In the genomic region with DNA sequence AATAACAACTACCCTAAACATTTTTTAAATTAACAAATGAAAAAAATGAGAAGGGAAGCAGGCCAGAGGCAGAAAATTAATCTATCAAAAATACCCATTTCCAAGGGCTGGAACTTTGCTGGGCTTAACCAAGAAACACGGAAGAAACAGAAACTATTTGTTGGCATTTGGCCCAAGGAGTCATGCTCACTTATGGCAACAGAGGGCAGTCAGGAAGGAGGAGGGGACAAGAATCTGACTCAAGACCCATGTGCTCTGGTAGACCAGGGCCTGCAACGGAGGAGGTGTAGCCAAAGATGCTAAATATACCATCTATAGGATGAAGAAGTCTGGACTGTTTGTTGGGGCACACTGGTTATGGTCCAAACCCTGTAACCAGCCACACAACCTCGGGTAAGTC, we compare ENCODE assay signal across 15 cellular contexts.
A peak's percentile ranks its signal among the peaks of the same experiment; 100 is the strongest.
DNase-seq lines count a peak whose midpoint lies in the region; ATAC-seq, FAIRE-seq and TF ChIP-seq lines count a peak whose summit lies in the region.
"Had no signal": no experiment of that assay in that cellular context is flagged by ENCODE, and none has a peak within 500 bp of the region (broad histone marks: within the 10 kb centered on the region; RNA-seq: fewer than 3 reads in every experiment).

No MANE protein-coding gene starts in this region.

- no peak for FAIRE-seq in astrocyte (lab: Jason Lieb, UNC)
- FAIRE-seq: GM12891 had no signal

- no peaks in the 10 kb centered on the region for H3K9me3 Mint-ChIP-seq in astrocyte (ENCODE audit: unreplicated experiment)
- no peaks in the 10 kb centered on the region for H3K9me3 Mint-ChIP-seq in activated T-helper 2 cell treated with anti-CD3 and anti-CD28 coated beads, Interferon-gamma antibody, Interleukin-2, Interleukin-4, amounts not matched to agents 10 μg/mL and 5 μg/mL and 100 μg/mL, durations not matched to agents 14 hours and 24 hours and 36 hours
- H3K9me3 Mint-ChIP-seq: CD4-positive, alpha-beta T cell; naive thymus-derived CD8-positive, alpha-beta T cell; T-helper 2 cell treated with Interferon-gamma antibody and Interleukin-4, amounts not matched to agents 5 μg/mL and 100 μg/mL, for 36 hours had no signal

- TF ChIP-seq CTCF in AG04450 (IDR thresholded peaks at IDR 0.05; ENCODE audit: low read depth, low read length) (no peak), astrocyte (IDR thresholded peaks at IDR 0.05; ENCODE audit: insufficient read depth, low read depth, low read length) (no peak)

- peak overlapping the region; percentile 10 for H3K4me2 ChIP-seq in astrocyte (ENCODE audit: low read length)

- no peak overlapping the region for H3K27ac Mint-ChIP-seq in astrocyte (ENCODE audit: unreplicated experiment)
- no peak overlapping the region for H3K27ac Mint-ChIP-seq in activated T-helper 2 cell treated with anti-CD3 and anti-CD28 coated beads, Interferon-gamma antibody, Interleukin-2, Interleukin-4, amounts not matched to agents 10 μg/mL and 5 μg/mL and 100 μg/mL, durations not matched to agents 14 hours and 24 hours and 36 hours
- H3K27ac Mint-ChIP-seq: CD4-positive, alpha-beta T cell; stimulated activated naive B cell treated with anti-CD40 and anti-IgM and Interleukin-4, amounts not matched to agents 10 μg/mL and 1 μg/mL and 100 μg/mL, for 72 hours; T-helper 2 cell treated with Interferon-gamma antibody and Interleukin-4, amounts not matched to agents 5 μg/mL and 100 μg/mL, for 36 hours had no signal

- H3K27ac ChIP-seq in AG04450 (ENCODE audit: low read depth, low read length), result no peak overlapping the region
- no peak overlapping the region for H3K27ac ChIP-seq in astrocyte (ENCODE audit: low read depth, low read length)

- no peak overlapping the region for H3K9ac ChIP-seq in astrocyte (ENCODE audit: low read length)

- H3K4me1 Mint-ChIP-seq in astrocyte (ENCODE audit: low read depth, unreplicated experiment), result peaks cover 14% of the 10 kb centered on the region
- H3K4me1 Mint-ChIP-seq in activated T-helper 2 cell treated with anti-CD3 and anti-CD28 coated beads, Interferon-gamma antibody, Interleukin-2, Interleukin-4, amounts not matched to agents 10 μg/mL and 5 μg/mL and 100 μg/mL, durations not matched to agents 14 hours and 24 hours and 36 hours (ENCODE audit: low read depth), result peaks cover 37% of the 10 kb centered on the region

- CTCF ChIA-PET in AG04450 (lab: Charles Lee), result no interaction called here

- no peaks in the 10 kb centered on the region for H3K27me3 Mint-ChIP-seq in astrocyte (ENCODE audit: low read depth, unreplicated experiment)
- H3K27me3 Mint-ChIP-seq in activated T-helper 2 cell treated with anti-CD3 and anti-CD28 coated beads, Interferon-gamma antibody, Interleukin-2, Interleukin-4, amounts not matched to agents 10 μg/mL and 5 μg/mL and 100 μg/mL, durations not matched to agents 14 hours and 24 hours and 36 hours (ENCODE audit: low read depth), result no peaks in the 10 kb centered on the region
- H3K27me3 Mint-ChIP-seq: CD4-positive, alpha-beta T cell; naive thymus-derived CD8-positive, alpha-beta T cell; stimulated activated naive B cell treated with anti-CD40 and anti-IgM and Interleukin-4, amounts not matched to agents 10 μg/mL and 1 μg/mL and 100 μg/mL, for 72 hours had no signal

- no peak for ATAC-seq in HG02852 (IDR thresholded peaks at IDR 0.05; ENCODE audit: unreplicated experiment)
- no peak for ATAC-seq in HG02588 (IDR thresholded peaks at IDR 0.05; ENCODE audit: unreplicated experiment)
- ATAC-seq: naive thymus-derived CD8-positive, alpha-beta T cell; stimulated activated naive B cell treated with anti-CD40 and anti-IgM and Interleukin-4, amounts not matched to agents 10 μg/mL and 1 μg/mL and 100 μg/mL, for 72 hours had no signal

- POLR2A ChIA-PET in AG04450 (lab: Yijun Ruan, JAX), result no interaction called here

- no peaks in the 10 kb centered on the region for H3K27me3 ChIP-seq in AG04450 (ENCODE audit: control insufficient read depth, insufficient read depth, low read length)
- no peaks in the 10 kb centered on the region for H3K27me3 ChIP-seq in astrocyte (ENCODE audit: insufficient read depth, low read length)

- no peaks in the 10 kb centered on the region for H3K36me3 ChIP-seq in astrocyte (ENCODE audit: insufficient read depth, low read length)

- no peaks in the 10 kb centered on the region for H3K9me3 ChIP-seq in AG04450 (ENCODE audit: control insufficient read depth, insufficient read depth, low read length)
- no peaks in the 10 kb centered on the region for H3K9me3 ChIP-seq in astrocyte (ENCODE audit: insufficient read depth, low read depth, low read length)

- H3K4me3 ChIP-seq in AG04450 (ENCODE audit: low read depth, low read length) (no peak overlapping the region), astrocyte (ENCODE audit: insufficient read depth, low read depth, low read length) (no peak overlapping the region)

- H3K36me3 Mint-ChIP-seq in astrocyte (ENCODE audit: low read depth, unreplicated experiment), result no peaks in the 10 kb centered on the region
- no peaks in the 10 kb centered on the region for H3K36me3 Mint-ChIP-seq in activated T-helper 2 cell treated with anti-CD3 and anti-CD28 coated beads, Interferon-gamma antibody, Interleukin-2, Interleukin-4, amounts not matched to agents 10 μg/mL and 5 μg/mL and 100 μg/mL, durations not matched to agents 14 hours and 24 hours and 36 hours (ENCODE audit: low read depth)
- H3K36me3 Mint-ChIP-seq: naive thymus-derived CD8-positive, alpha-beta T cell had no signal

- H3K4me1 ChIP-seq in astrocyte (ENCODE audit: insufficient read depth, low read length), result peaks cover 17% of the 10 kb centered on the region

- H2AFZ ChIP-seq in astrocyte (ENCODE audit: low read depth, low read length), result no peak overlapping the region

- DNase-seq in AG04450 (ENCODE audit: low read depth, low spot score), result peak; percentile 13
- peak; percentile 85 for DNase-seq in HT1080 (ENCODE audit: low read depth)
- peak; percentile 75 for DNase-seq in astrocyte (ENCODE audit: low read depth)
- peak; percentile 95 for DNase-seq in iris pigment epithelial cell (ENCODE audit: low read depth)
- no peak for DNase-seq in superior temporal gyrus (ENCODE audit: extremely low spot score)
- no peak for DNase-seq in activated T-helper 2 cell treated with anti-CD3 and anti-CD28 coated beads, Interferon-gamma antibody, Interleukin-2, Interleukin-4, amounts not matched to agents 10 μg/mL and 5 μg/mL and 100 μg/mL, durations not matched to agents 14 hours and 24 hours and 36 hours (ENCODE audit: low spot score)
- DNase-seq: CD4-positive, alpha-beta T cell; naive thymus-derived CD8-positive, alpha-beta T cell; NCI-H1048; NCI-H82; stimulated activated naive B cell treated with anti-CD40 and anti-IgM and Interleukin-4, amounts not matched to agents 10 μg/mL and 1 μg/mL and 100 μg/mL, for 72 hours had no signal

- H4K20me1 ChIP-seq in astrocyte (ENCODE audit: insufficient read depth, low read length), result no peaks in the 10 kb centered on the region

- no peak overlapping the region for H3K4me3 Mint-ChIP-seq in astrocyte (ENCODE audit: unreplicated experiment)
- H3K4me3 Mint-ChIP-seq in activated T-helper 2 cell treated with anti-CD3 and anti-CD28 coated beads, Interferon-gamma antibody, Interleukin-2, Interleukin-4, amounts not matched to agents 10 μg/mL and 5 μg/mL and 100 μg/mL, durations not matched to agents 14 hours and 24 hours and 36 hours (ENCODE audit: low read depth), result no peak overlapping the region
- H3K4me3 Mint-ChIP-seq: CD4-positive, alpha-beta T cell; naive thymus-derived CD8-positive, alpha-beta T cell; stimulated activated naive B cell treated with anti-CD40 and anti-IgM and Interleukin-4, amounts not matched to agents 10 μg/mL and 1 μg/mL and 100 μg/mL, for 72 hours; T-helper 2 cell treated with Interferon-gamma antibody and Interleukin-4, amounts not matched to agents 5 μg/mL and 100 μg/mL, for 36 hours had no signal

- H3K79me2 ChIP-seq in astrocyte (ENCODE audit: insufficient read depth, low read length), result no peaks in the 10 kb centered on the region

- intact Hi-C loops in activated T-helper 2 cell treated with anti-CD3 and anti-CD28 coated beads, Interferon-gamma antibody, Interleukin-2, Interleukin-4, amounts not matched to agents 10 μg/mL and 5 μg/mL and 100 μg/mL, durations not matched to agents 14 hours and 24 hours and 36 hours (cut with micrococcal nuclease), result no loop called here

Comparison
In these comparisons a context has a peak if more than half of its experiments do, and no peak if none do; other contexts are left out.
1. DNase-seq: peak in AG04450 (single experiment), HT1080 (single experiment), astrocyte (single experiment) and iris pigment epithelial cell (single experiment); none in superior temporal gyrus (single experiment) and activated T-helper 2 cell treated with anti-CD3 and anti-CD28 coated beads, Interferon-gamma antibody, Interleukin-2, Interleukin-4, amounts not matched to agents 10 μg/mL and 5 μg/mL and 100 μg/mL, durations not matched to agents 14 hours and 24 hours and 36 hours (single experiment).